In genomic region chr2:139992078-139992477, GRCh38 we compare ENCODE assay signal across 1 cellular context.
TF ChIP-seq lines count a peak whose summit lies in the region.

No MANE protein-coding gene starts in this region.

TF ChIP-seq in K562, 482 proteins besides CTCF, POLR2A, EP300 and RAD21:
- TF ChIP-seq PRPF4 (IDR thresholded peaks at IDR 0.05; ENCODE audit: insufficient read depth, low read depth, low read length, poor library complexity, severe bottlenecking) (no peak), OTX1 (CRISPR knock-in tag; IDR thresholded peaks at IDR 0.05) (no peak), PHF20 (IDR thresholded peaks at IDR 0.05; ENCODE audit: partially characterized antibody) (no peak), CCNT2 (IDR thresholded peaks at IDR 0.05; ENCODE audit: borderline replicate concordance, extremely low read depth, insufficient read length, low read depth, low read length) (no peak), CUX1 (CRISPR knock-in tag; IDR thresholded peaks at IDR 0.05) (no peak)
